5 cellular contexts compared by ENCODE assay signal in the genomic region with DNA sequence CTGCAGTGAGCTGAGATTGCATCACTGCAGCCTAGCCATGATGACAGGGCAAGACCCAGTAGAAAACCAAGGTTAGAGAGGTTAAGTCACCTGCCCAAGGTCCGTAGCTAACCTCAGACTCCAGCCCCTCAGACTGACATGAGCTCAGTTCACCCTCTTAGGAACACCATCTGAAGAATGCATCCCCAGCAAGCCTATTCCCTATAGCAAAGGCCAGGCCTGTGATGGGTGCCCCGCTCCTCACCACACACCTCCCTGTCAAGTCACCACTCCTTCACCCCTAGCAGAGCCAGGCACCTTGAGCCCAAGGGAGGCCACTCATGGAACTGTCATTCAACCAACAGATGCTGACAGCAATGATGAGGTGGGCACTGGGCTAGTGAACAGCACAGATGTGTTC. TPM values are rescaled to one million over a fixed set of nuclear protein-coding genes. Genes with fewer than 3 reads are reported as not detected.
"Had no signal": no experiment of that assay in that cellular context is flagged by ENCODE, and none has a peak within 500 bp of the region (broad histone marks: within the 10 kb centered on the region; RNA-seq: fewer than 3 reads in every experiment).

No MANE protein-coding gene starts in this region.

RNA-seq across cellular contexts. Expression of gene RIMBP3C, which starts 24.2 kb away (rescaled TPM):
- total RNA-seq: transverse colon, uterus, vagina had no signal
- polyA plus RNA-seq: stomach, urinary bladder had no signal
